1 cellular context compared by ENCODE assay signal in the genomic region with DNA sequence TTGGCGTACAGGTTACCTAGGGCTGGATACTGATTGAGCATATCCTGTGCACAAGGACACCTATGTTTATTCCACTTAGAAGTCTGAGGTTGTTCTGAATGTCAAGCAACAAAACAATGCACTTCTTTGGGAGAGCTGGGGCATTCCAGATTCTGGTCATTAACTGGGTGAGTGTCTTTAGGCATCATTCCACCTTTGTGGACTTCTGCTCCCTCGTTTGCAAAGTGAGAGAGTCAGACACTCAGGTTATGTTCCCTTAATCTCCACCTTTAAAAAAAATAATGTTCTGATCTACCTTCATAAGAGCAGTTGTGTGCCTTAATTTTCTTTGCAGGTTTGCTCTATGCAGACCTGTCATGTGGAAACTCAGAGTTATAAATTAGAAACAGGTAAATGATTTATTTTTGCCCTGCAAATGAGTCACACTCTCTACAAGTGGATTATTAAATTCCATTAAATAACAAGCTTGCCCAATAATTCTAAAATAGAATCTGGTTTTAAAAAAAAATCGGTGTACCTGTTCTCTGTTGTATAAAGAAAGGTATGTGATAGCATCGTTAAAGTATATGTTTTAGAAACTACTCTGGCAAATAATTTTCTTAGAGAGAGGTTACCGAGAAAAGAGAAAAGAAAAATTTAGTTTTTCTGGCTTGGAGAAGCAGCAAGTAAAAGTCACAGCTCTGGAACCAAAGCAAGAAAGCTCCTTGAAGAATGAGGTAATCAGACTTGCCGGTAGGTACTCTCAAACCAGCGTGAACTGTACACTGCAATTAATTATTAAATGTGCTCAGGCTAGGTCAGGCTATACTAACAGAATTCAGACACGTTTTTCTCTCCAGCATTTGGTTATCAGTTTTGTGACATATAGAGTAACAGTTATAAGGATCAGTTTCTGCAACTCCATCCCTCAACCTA.
A peak's percentile ranks its signal among the peaks of the same experiment; 100 is the strongest.
TF ChIP-seq lines count a peak whose summit lies in the region.

No MANE protein-coding gene starts in this region.

TF ChIP-seq in liver, 16 proteins besides CTCF, POLR2A, EP300 and RAD21 (continued from another document):
- TF ChIP-seq, protein P1, sequence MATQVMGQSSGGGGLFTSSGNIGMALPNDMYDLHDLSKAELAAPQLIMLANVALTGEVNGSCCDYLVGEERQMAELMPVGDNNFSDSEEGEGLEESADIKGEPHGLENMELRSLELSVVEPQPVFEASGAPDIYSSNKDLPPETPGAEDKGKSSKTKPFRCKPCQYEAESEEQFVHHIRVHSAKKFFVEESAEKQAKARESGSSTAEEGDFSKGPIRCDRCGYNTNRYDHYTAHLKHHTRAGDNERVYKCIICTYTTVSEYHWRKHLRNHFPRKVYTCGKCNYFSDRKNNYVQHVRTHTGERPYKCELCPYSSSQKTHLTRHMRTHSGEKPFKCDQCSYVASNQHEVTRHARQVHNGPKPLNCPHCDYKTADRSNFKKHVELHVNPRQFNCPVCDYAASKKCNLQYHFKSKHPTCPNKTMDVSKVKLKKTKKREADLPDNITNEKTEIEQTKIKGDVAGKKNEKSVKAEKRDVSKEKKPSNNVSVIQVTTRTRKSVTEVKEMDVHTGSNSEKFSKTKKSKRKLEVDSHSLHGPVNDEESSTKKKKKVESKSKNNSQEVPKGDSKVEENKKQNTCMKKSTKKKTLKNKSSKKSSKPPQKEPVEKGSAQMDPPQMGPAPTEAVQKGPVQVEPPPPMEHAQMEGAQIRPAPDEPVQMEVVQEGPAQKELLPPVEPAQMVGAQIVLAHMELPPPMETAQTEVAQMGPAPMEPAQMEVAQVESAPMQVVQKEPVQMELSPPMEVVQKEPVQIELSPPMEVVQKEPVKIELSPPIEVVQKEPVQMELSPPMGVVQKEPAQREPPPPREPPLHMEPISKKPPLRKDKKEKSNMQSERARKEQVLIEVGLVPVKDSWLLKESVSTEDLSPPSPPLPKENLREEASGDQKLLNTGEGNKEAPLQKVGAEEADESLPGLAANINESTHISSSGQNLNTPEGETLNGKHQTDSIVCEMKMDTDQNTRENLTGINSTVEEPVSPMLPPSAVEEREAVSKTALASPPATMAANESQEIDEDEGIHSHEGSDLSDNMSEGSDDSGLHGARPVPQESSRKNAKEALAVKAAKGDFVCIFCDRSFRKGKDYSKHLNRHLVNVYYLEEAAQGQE (IDR thresholded peaks at IDR 0.05), result peak; percentile 32
- TF ChIP-seq HNF4A (conservative IDR thresholded peaks at IDR 0.05) (peak; percentile 56 to 65), FOXA2 (IDR thresholded peaks at IDR 0.05) (no peak), SP1 (IDR thresholded peaks at IDR 0.05) (peak; percentile 11), MAX (IDR thresholded peaks at IDR 0.05) (no peak), GABPA (IDR thresholded peaks at IDR 0.05 in 1 of 2, conservative IDR thresholded peaks at IDR 0.05 in 1 of 2) (no peak), NR2F2 (IDR thresholded peaks at IDR 0.05) (no peak), TAF1 (conservative IDR thresholded peaks at IDR 0.05) (no peak), JUND (IDR thresholded peaks at IDR 0.05) (peak; percentile 40 to 79)
- TF ChIP-seq, protein P2, sequence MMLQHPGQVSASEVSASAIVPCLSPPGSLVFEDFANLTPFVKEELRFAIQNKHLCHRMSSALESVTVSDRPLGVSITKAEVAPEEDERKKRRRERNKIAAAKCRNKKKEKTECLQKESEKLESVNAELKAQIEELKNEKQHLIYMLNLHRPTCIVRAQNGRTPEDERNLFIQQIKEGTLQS (IDR thresholded peaks at IDR 0.05), result no peak
